In genomic region chr10:93062499-93063216, GRCh38 we compare ENCODE assay signal across 9 cellular contexts. TPM values are rescaled to one million over a fixed set of nuclear protein-coding genes. Genes with fewer than 3 reads are reported as not detected.
A peak's percentile ranks its signal among the peaks of the same experiment; 100 is the strongest.
DNase-seq lines count a peak whose midpoint lies in the region; ATAC-seq and TF ChIP-seq lines count a peak whose summit lies in the region.
"Had no signal": no experiment of that assay in that cellular context is flagged by ENCODE, and none has a peak within 500 bp of the region (broad histone marks: within the 10 kb centered on the region; RNA-seq: fewer than 3 reads in every experiment).

No MANE protein-coding gene starts in this region.

- DNase-seq in DMS53 (lab: John Stamatoyannopoulos, UW) (peak; percentile 87), astrocyte of the spinal cord (ENCODE audit: low read depth, low spot score) (no peak), islet precursor cell (peak; percentile 75), occipital lobe (lab: John Stamatoyannopoulos, UW) (no peak)
- peak; percentile 50 to 65 for DNase-seq in stimulated activated CD4-positive, alpha-beta T cell treated with anti-CD3 and anti-CD28 coated beads, Interleukin-2, amount 100 ng/mL, for 48 hours

- ATAC-seq in HG03521 (IDR thresholded peaks at IDR 0.05; ENCODE audit: unreplicated experiment) (peak; percentile 60), GM18519 (IDR thresholded peaks at IDR 0.05; ENCODE audit: low FRiP score, unreplicated experiment) (no peak), HG03108 (IDR thresholded peaks at IDR 0.05; ENCODE audit: unreplicated experiment) (no peak)

- H3K4me3 ChIP-seq in astrocyte of the spinal cord (ENCODE audit: low read depth, low read length): no peak overlapping the region

- in situ Hi-C loops in astrocyte of the spinal cord (cut with HindIII; ENCODE audit: low sequenced_read_pairs): no loop called here

- TF ChIP-seq CTCF in astrocyte of the spinal cord (IDR thresholded peaks at IDR 0.05; ENCODE audit: low read depth, low read length): peak; percentile 37

RNA-seq across cellular contexts. Expression of gene CYP26C1, which starts 2.1 kb away (rescaled TPM):
- total RNA-seq in occipital lobe: 0.16 TPM
- total RNA-seq: mononuclear cell had no signal

RNA-seq across cellular contexts. Expression of gene CYP26A1, which starts 11.0 kb away (rescaled TPM):
- 10.0 TPM for total RNA-seq in occipital lobe
- total RNA-seq: mononuclear cell had no signal

Comparison
In these comparisons a context has a peak if more than half of its experiments do, and no peak if none do; other contexts are left out.
1. DNase-seq: peak in DMS53 (single experiment), islet precursor cell (single experiment) and stimulated activated CD4-positive, alpha-beta T cell treated with anti-CD3 and anti-CD28 coated beads, Interleukin-2, amount 100 ng/mL, for 48 hours (2 of 2); none in astrocyte of the spinal cord (single experiment) and occipital lobe (single experiment).